ENCODE assay signal across 23 cellular contexts in genomic region chr12:48946206-48946605, GRCh38. TPM values are rescaled to one million over a fixed set of nuclear protein-coding genes. Genes with fewer than 3 reads are reported as not detected.
A peak's percentile ranks its signal among the peaks of the same experiment; 100 is the strongest.
DNase-seq lines count a peak whose midpoint lies in the region; ATAC-seq, FAIRE-seq and TF ChIP-seq lines count a peak whose summit lies in the region.
"Had no signal": no experiment of that assay in that cellular context is flagged by ENCODE, and none has a peak within 500 bp of the region (broad histone marks: within the 10 kb centered on the region; RNA-seq: fewer than 3 reads in every experiment).

No MANE protein-coding gene starts in this region.

- H2AFZ ChIP-seq in HCT116 (ENCODE audit: low read depth, low read length, poor library complexity, severe bottlenecking) (no peak overlapping the region), K562 (ENCODE audit: low read depth, low read length) (no peak overlapping the region), PC-3 (ENCODE audit: low read length) (no peak overlapping the region)

- H3K4me3 ChIP-seq in HCT116 (replicated peaks in 1 of 2; ENCODE audit: low read depth in 1 of 2, low read length in 2 of 2) (no peak overlapping the region), K562 (no peak overlapping the region), PC-3 (ENCODE audit: low read length) (no peak overlapping the region)
- H3K4me3 ChIP-seq: left ventricle myocardium inferior, ovary, Peyer's patch, testis had no signal

- H3K27ac Mint-ChIP-seq in nephron progenitor cell: peak overlapping the region; percentile 25
- H3K27ac Mint-ChIP-seq in effector memory CD8-positive, alpha-beta T cell: peak overlapping the region in 1 of 2 donors; percentile 41
- H3K27ac Mint-ChIP-seq: B cell had no signal

- no peaks in the 10 kb centered on the region for H4K20me1 ChIP-seq in HCT116 (ENCODE audit: insufficient read depth)
- H4K20me1 ChIP-seq in K562 (replicated peaks; ENCODE audit: control insufficient read depth, insufficient read depth, low read length): peaks cover 4% of the 10 kb centered on the region; the same call in 1 of the 2 replicates
- H4K20me1 ChIP-seq in PC-3 (ENCODE audit: low read length): peaks cover 17% of the 10 kb centered on the region; the same call in 1 of the 2 replicates

- RAD21 ChIA-PET in HCT116 (lab: Charles Lee; ENCODE audit: low non-redundant PET in 1 of 2, low total read pairs in 2 of 2, uncharacterized antibody in 2 of 2, unreplicated experiment in 2 of 2): no interaction called here

- H3K79me2 ChIP-seq in HCT116 (ENCODE audit: insufficient read depth, low read length) (peaks cover 89% of the 10 kb centered on the region), K562 (ENCODE audit: control insufficient read depth, insufficient read depth, low read length) (peaks cover 60% of the 10 kb centered on the region), PC-3 (ENCODE audit: low read length) (peaks cover 88% of the 10 kb centered on the region)

- no peak for DNase-seq in HCT116 (ENCODE audit: low read depth, low spot score)
- peak; percentile 12 for DNase-seq in NCI-H2107 (lab: John Stamatoyannopoulos, UW)
- no peak for DNase-seq in K562 (ENCODE audit: extremely low read depth in 1 of 4, low spot score in 3 of 4)
- DNase-seq in nephron progenitor cell: no peak
- no peak for DNase-seq in PC-3
- no peak for DNase-seq in effector memory CD8-positive, alpha-beta T cell
- DNase-seq in amygdala (lab: John Stamatoyannopoulos, UW): no peak
- DNase-seq: activated naive CD4-positive, alpha-beta T cell treated with anti-CD3 and anti-CD28 coated beads, Interleukin-2, amount 50 U/mL, for 16 hours; brain microvascular endothelial cell; effector CD4-positive, alpha-beta T cell; left ventricle myocardium inferior; MM.1S; NCI-H524 treated with DMSO at 0.1 percent for 48 hours; ovary; Peyer's patch; SK-N-SH; stimulated activated CD4-positive, alpha-beta T cell treated with anti-CD3 and anti-CD28 coated beads, Interleukin-2, amount 100 ng/mL, for 24 hours; testis had no signal

- H3K4me1 ChIP-seq in HCT116 (ENCODE audit: control insufficient read depth in 1 of 2, insufficient read depth in 2 of 2, low read length in 2 of 2) (no peaks in the 10 kb centered on the region), K562 (replicated peaks in 1 of 2; ENCODE audit: control insufficient read depth in 2 of 2, insufficient read depth in 2 of 2, low read length in 2 of 2) (peaks cover 4 to 5% of the 10 kb centered on the region in 2 experiments; a peak in 3 of 5 replicates), PC-3 (ENCODE audit: insufficient read depth, low read length) (no peaks in the 10 kb centered on the region)

- CTCF ChIA-PET in HCT116 (lab: Charles Lee) (no interaction called here), K562 (lab: Yijun Ruan, JAX; ENCODE audit: low intra/inter-chr PET ratio) (no interaction called here), PC-3 (lab: Charles Lee) (no interaction called here)

- in situ Hi-C loops in K562 (cut with MboI): no loop called here

- H3K9me3 Mint-ChIP-seq in nephron progenitor cell: no peaks in the 10 kb centered on the region
- H3K9me3 Mint-ChIP-seq in effector memory CD8-positive, alpha-beta T cell: no peaks in the 10 kb centered on the region

- H3K9ac ChIP-seq in HCT116 (ENCODE audit: low read length) (no peak overlapping the region), K562 (ENCODE audit: insufficient read depth in 1 of 2, low read depth in 2 of 2, low read length in 2 of 2) (no peak overlapping the region), PC-3 (ENCODE audit: low read length) (no peak overlapping the region)
- H3K9ac ChIP-seq: SK-N-SH had no signal

- H3K27ac ChIP-seq in HCT116 (ENCODE audit: low read depth, low read length) (no peak overlapping the region), K562 (ENCODE audit: extremely low read depth, low read depth, low read length) (no peak overlapping the region), PC-3 (ENCODE audit: low read length) (no peak overlapping the region)
- H3K27ac ChIP-seq: brain microvascular endothelial cell, left ventricle myocardium inferior, ovary, testis had no signal

- TF ChIP-seq POLR2A in HCT116 (IDR thresholded peaks at IDR 0.05; ENCODE audit: borderline replicate concordance, extremely low read depth, insufficient read depth, insufficient read length) (no peak), K562 (conservative IDR thresholded peaks at IDR 0.05) (no peak)

- ATAC-seq in HCT116 (no peak), K562 (no peak), PC-3 (no peak)
- ATAC-seq in effector memory CD8-positive, alpha-beta T cell (replicated peaks): no peak
- ATAC-seq: HepG2 had no signal

- no peak for TF ChIP-seq EP300 in K562 (IDR thresholded peaks at IDR 0.05; ENCODE audit: low read length)

- H3K36me3 Mint-ChIP-seq in nephron progenitor cell (ENCODE audit: low read depth): peaks cover 17% of the 10 kb centered on the region
- peaks cover 14% of the 10 kb centered on the region for H3K36me3 Mint-ChIP-seq in effector memory CD8-positive, alpha-beta T cell (ENCODE audit: insufficient read depth)

- no peak for TF ChIP-seq RAD21 in HCT116 (IDR thresholded peaks at IDR 0.05; ENCODE audit: low read depth)
- TF ChIP-seq RAD21 in K562 (CRISPR knock-in tag; conservative IDR thresholded peaks at IDR 0.05 in 1 of 2, IDR thresholded peaks at IDR 0.05 in 1 of 2): no peak

- H3K9me1 ChIP-seq in K562 (ENCODE audit: control insufficient read depth, insufficient read depth, low read length): no peaks in the 10 kb centered on the region

- no peaks in the 10 kb centered on the region for H3F3A ChIP-seq in PC-3 (ENCODE audit: low read length, unreplicated experiment)

- no peaks in the 10 kb centered on the region for H3K9me2 ChIP-seq in HCT116 (ENCODE audit: insufficient read depth)
- no peaks in the 10 kb centered on the region for H3K9me2 ChIP-seq in PC-3 (replicated peaks; ENCODE audit: low read length)
- H3K9me2 ChIP-seq: SK-N-SH had no signal

- no peak overlapping the region for H3K4me3 Mint-ChIP-seq in nephron progenitor cell
- no peak overlapping the region for H3K4me3 Mint-ChIP-seq in effector memory CD8-positive, alpha-beta T cell
- H3K4me3 Mint-ChIP-seq: B cell had no signal

- H3K4me2 ChIP-seq in HCT116 (ENCODE audit: low read length) (no peak overlapping the region), K562 (ENCODE audit: insufficient read depth, low read length) (no peak overlapping the region), PC-3 (ENCODE audit: low read length) (no peak overlapping the region)
- H3K4me2 ChIP-seq: SK-N-SH had no signal

- H3K27me3 ChIP-seq in HCT116 (ENCODE audit: insufficient read depth, low read length): no peaks in the 10 kb centered on the region
- no peaks in the 10 kb centered on the region for H3K27me3 ChIP-seq in K562 (ENCODE audit: control insufficient read depth in 2 of 2, insufficient read depth in 2 of 2, low read length in 2 of 2)
- no peaks in the 10 kb centered on the region for H3K27me3 ChIP-seq in PC-3 (ENCODE audit: low read length)
- H3K27me3 ChIP-seq: brain microvascular endothelial cell, ovary, Peyer's patch, testis had no signal

- POLR2A ChIA-PET in HCT116 (lab: Charles Lee): no interaction called here
- POLR2A ChIA-PET in K562 (lab: Yijun Ruan, JAX): interaction anchor here (0.8 to 0.9 kb wide), 2 partner anchors 12 to 15 kb away, joined by 3 read pairs; no protein-coding TSS in a partner anchor
- POLR2A ChIA-PET in PC-3 (lab: Charles Lee; ENCODE audit: unreplicated experiment): no interaction called here

- H3K4me1 Mint-ChIP-seq in nephron progenitor cell: peaks cover 21% of the 10 kb centered on the region
- H3K4me1 Mint-ChIP-seq in effector memory CD8-positive, alpha-beta T cell (ENCODE audit: low read depth in 2 of 2): peaks cover 19 to 20% of the 10 kb centered on the region in 2 donors

- H3K9me3 ChIP-seq in HCT116 (ENCODE audit: control insufficient read depth in 1 of 2, insufficient read depth in 1 of 2, low read depth in 1 of 2, low read length in 2 of 2): no peaks in the 10 kb centered on the region
- H3K9me3 ChIP-seq in K562 (replicated peaks; ENCODE audit: control insufficient read depth, insufficient read depth, low read depth, low read length): no peaks in the 10 kb centered on the region
- no peaks in the 10 kb centered on the region for H3K9me3 ChIP-seq in PC-3 (ENCODE audit: low read length)
- H3K9me3 ChIP-seq: left ventricle myocardium inferior, ovary, Peyer's patch, SK-N-SH, testis had no signal

- H3K27me3 Mint-ChIP-seq in nephron progenitor cell (ENCODE audit: low read depth, poor library complexity): peaks cover 4% of the 10 kb centered on the region
- H3K27me3 Mint-ChIP-seq in effector memory CD8-positive, alpha-beta T cell: no peaks in the 10 kb centered on the region
- H3K27me3 Mint-ChIP-seq: B cell had no signal

- no peak for TF ChIP-seq CTCF in HCT116 (IDR thresholded peaks at IDR 0.05 in 2 of 3, conservative IDR thresholded peaks at IDR 0.05 in 1 of 3; ENCODE audit: borderline replicate concordance in 1 of 3, insufficient read depth in 1 of 3, low read depth in 2 of 3, low read length in 2 of 3)
- no peak for TF ChIP-seq CTCF in K562 (IDR thresholded peaks at IDR 0.05 in 2 of 3, conservative IDR thresholded peaks at IDR 0.05 in 1 of 3; ENCODE audit: insufficient read depth in 2 of 3, low read depth in 1 of 3, low read length in 3 of 3)
- no peak for TF ChIP-seq CTCF in nephron progenitor cell (IDR thresholded peaks at IDR 0.05)
- TF ChIP-seq CTCF in PC-3 (conservative IDR thresholded peaks at IDR 0.05; ENCODE audit: low read depth, low read length): no peak

- intact Hi-C loops in HCT116 (cut with micrococcal nuclease): no loop called here
- intact Hi-C loops in K562 (cut with micrococcal nuclease): no loop called here
- intact Hi-C loops in PC-3 (cut with micrococcal nuclease): no loop called here

- H3K36me3 ChIP-seq in HCT116 (ENCODE audit: control insufficient read depth in 1 of 2, insufficient read depth in 2 of 2, low read length in 2 of 2) (peaks cover 2 to 6% of the 10 kb centered on the region in 2 experiments; a peak in 3 of 4 replicates), K562 (ENCODE audit: control insufficient read depth, insufficient read depth, low read length) (peaks cover 49% of the 10 kb centered on the region; the same call in 1 of the 3 replicates), PC-3 (ENCODE audit: low read depth, low read length) (peaks cover 3% of the 10 kb centered on the region; the same call in 1 of the 2 replicates)
- H3K36me3 ChIP-seq: ovary had no signal

- BruUV-seq in HCT116 (replicated peaks; lab: Mats Ljungman, UMichigan) (TSS peak; percentile 14), K562 (replicated peaks; lab: Mats Ljungman, UMichigan) (TSS peak; percentile 16), PC-3 (replicated peaks; lab: Mats Ljungman, UMichigan) (no TSS peak)

- no peak for FAIRE-seq in K562 (lab: Jason Lieb, UNC)
- FAIRE-seq: GM19239, HepG2 had no signal

RNA-seq across cellular contexts. Expression of gene ARF3, which starts 11.1 kb away (rescaled TPM):
- total RNA-seq in HCT116 (2021; ENCODE audit: unreplicated experiment) (166 TPM), K562 (2014; rRNA removed) (45.8 and 62.4 TPM in 2 replicates), K562 (2014; rRNA removed; fragmentation: Illumina TruSeq; extraction: Trizol) (53.7 and 56.2 TPM in 2 replicates), K562 (2015; rRNA removed; fragmentation: Illumina TruSeq; extraction: Trizol) (64.4 and 64.9 TPM in 2 replicates), K562 (2021) (130 and 132 TPM in 2 replicates), PC-3 (2014; rRNA removed) (85.5 and 93.0 TPM in 2 replicates)
- polyA plus RNA-seq in HCT116 (2012): 126 and 150 TPM in 2 replicates
- 131 and 142 TPM in 2 replicates for total RNA-seq in K562 (2011; cell fraction: chromatin; rRNA removed; ENCODE audit: low replicate concordance)
- total RNA-seq in K562 (2011; cell fraction: nucleolus; rRNA removed): 50.7 and 57.0 TPM in 2 replicates
- total RNA-seq in K562 (2011; cell fraction: nucleoplasm; rRNA removed): 82.6 and 115 TPM in 2 replicates
- polyA plus RNA-seq in K562 (2011; rRNA removed) (126 and 170 TPM in 2 replicates), K562 (2014; fragmentation: Illumina TruSeq; extraction: Trizol) (85.5 and 90.9 TPM in 2 replicates), K562 (2014; fragmentation: Nextera tagmentation; extraction: Ambion mirVana) (1 to 10 TPM; 5.9 to 7.4 TPM), K562 (2014; rRNA removed) (68.6 and 76.7 TPM in 2 replicates)
- 111 and 156 TPM in 2 replicates for polyA plus RNA-seq in K562 (2011; cell fraction: cytosol; rRNA removed)
- 78.0 and 79.8 TPM in 2 replicates for polyA plus RNA-seq in K562 (2011; cell fraction: nucleus; rRNA removed)
- polyA plus RNA-seq in K562 (2012): 85.5 and 106 TPM in 2 replicates
- 136 and 155 TPM in 2 replicates for polyA minus RNA-seq in K562 (2011; rRNA and poly(A)+ RNA removed)
- polyA minus RNA-seq in K562 (2011; cell fraction: cytosol; rRNA and poly(A)+ RNA removed): 46.3 and 59.6 TPM in 2 replicates
- 21.4 and 33.9 TPM in 2 replicates for polyA minus RNA-seq in K562 (2011; cell fraction: nucleus; rRNA and poly(A)+ RNA removed)

RNA-seq across cellular contexts. Expression of gene FKBP11, which starts 20.9 kb away (rescaled TPM):
- total RNA-seq in HCT116 (2021; ENCODE audit: unreplicated experiment) (18.5 TPM), K562 (2014; rRNA removed) (2.3 TPM in 2 replicates), K562 (2014; rRNA removed; fragmentation: Illumina TruSeq; extraction: Trizol) (5.4 and 6.6 TPM in 2 replicates), K562 (2015; rRNA removed; fragmentation: Illumina TruSeq; extraction: Trizol) (5.8 TPM in 2 replicates), K562 (2021) (6.8 and 7.4 TPM in 2 replicates), PC-3 (2014; rRNA removed) (9.7 and 16.4 TPM in 2 replicates)
- polyA plus RNA-seq in HCT116 (2012): 6.8 and 8.0 TPM in 2 replicates
- 49.5 and 66.4 TPM in 2 replicates for total RNA-seq in K562 (2011; cell fraction: chromatin; rRNA removed; ENCODE audit: low replicate concordance)
- total RNA-seq in K562 (2011; cell fraction: nucleolus; rRNA removed): 31.7 and 34.0 TPM in 2 replicates
- total RNA-seq in K562 (2011; cell fraction: nucleoplasm; rRNA removed): 46.3 and 64.2 TPM in 2 replicates
- polyA plus RNA-seq in K562 (2011; rRNA removed) (7.8 and 9.1 TPM in 2 replicates), K562 (2014; fragmentation: Illumina TruSeq; extraction: Trizol) (5.3 and 5.6 TPM in 2 replicates), K562 (2014; fragmentation: Nextera tagmentation; extraction: Ambion mirVana) (1 to 10 TPM; 1.6 to 3.3 TPM), K562 (2014; rRNA removed) (7.4 and 8.2 TPM in 2 replicates)
- 4.4 and 4.5 TPM in 2 replicates for polyA plus RNA-seq in K562 (2011; cell fraction: cytosol; rRNA removed)
- polyA plus RNA-seq in K562 (2011; cell fraction: nucleus; rRNA removed): 24.8 and 36.7 TPM in 2 replicates
- 5.0 and 5.9 TPM in 2 replicates for polyA plus RNA-seq in K562 (2012)
- 7.7 and 7.9 TPM in 2 replicates for polyA minus RNA-seq in K562 (2011; rRNA and poly(A)+ RNA removed)
- polyA minus RNA-seq in K562 (2011; cell fraction: cytosol; rRNA and poly(A)+ RNA removed): 4.7 and 5.7 TPM in 2 replicates
- polyA minus RNA-seq in K562 (2011; cell fraction: nucleus; rRNA and poly(A)+ RNA removed): 8.1 and 10.2 TPM in 2 replicates

RNA-seq across cellular contexts. Expression of gene WNT10B, which starts 25.3 kb away (rescaled TPM):
- total RNA-seq in HCT116 (2021; ENCODE audit: unreplicated experiment): 9.8 TPM
- 5.6 TPM in 2 replicates for polyA plus RNA-seq in HCT116 (2012)
- 2.0 and 6.4 TPM in 2 replicates for total RNA-seq in K562 (2011; cell fraction: chromatin; rRNA removed; ENCODE audit: low replicate concordance)
- 4.9 and 7.2 TPM in 2 replicates for total RNA-seq in K562 (2011; cell fraction: nucleolus; rRNA removed)
- total RNA-seq in K562 (2011; cell fraction: nucleoplasm; rRNA removed): 5.2 and 7.3 TPM in 2 replicates
- 2.1 and 2.4 TPM in 2 replicates for total RNA-seq in K562 (2014; rRNA removed)
- 1.2 and 1.3 TPM in 2 replicates for total RNA-seq in K562 (2014; rRNA removed; fragmentation: Illumina TruSeq; extraction: Trizol)
- total RNA-seq in K562 (2015; rRNA removed; fragmentation: Illumina TruSeq; extraction: Trizol): 0.53 and 0.69 TPM in 2 replicates
- 2.4 and 2.6 TPM in 2 replicates for total RNA-seq in K562 (2021)
- 1.8 and 2.2 TPM in 2 replicates for polyA plus RNA-seq in K562 (2011; rRNA removed)
- polyA plus RNA-seq in K562 (2011; cell fraction: cytosol; rRNA removed): 1.6 and 4.7 TPM in 2 replicates
- 2.0 and 3.0 TPM in 2 replicates for polyA plus RNA-seq in K562 (2011; cell fraction: nucleus; rRNA removed)
- polyA plus RNA-seq in K562 (2012): 0.69 and 1.0 TPM in 2 replicates
- 1.8 and 1.9 TPM in 2 replicates for polyA plus RNA-seq in K562 (2014; fragmentation: Illumina TruSeq; extraction: Trizol)
- under 1 TPM; 0.25 to 0.31 TPM for polyA plus RNA-seq in K562 (2014; fragmentation: Nextera tagmentation; extraction: Ambion mirVana)
- 0.91 and 2.3 TPM in 2 replicates for polyA plus RNA-seq in K562 (2014; rRNA removed)
- polyA minus RNA-seq in K562 (2011; rRNA and poly(A)+ RNA removed): 1.0 and 1.4 TPM in 2 replicates
- 1.2 and 2.3 TPM in 2 replicates for polyA minus RNA-seq in K562 (2011; cell fraction: cytosol; rRNA and poly(A)+ RNA removed)
- 2.0 and 2.6 TPM in 2 replicates for polyA minus RNA-seq in K562 (2011; cell fraction: nucleus; rRNA and poly(A)+ RNA removed)
- 3.7 and 7.4 TPM in 2 replicates for total RNA-seq in PC-3 (2014; rRNA removed)

RNA-seq across cellular contexts. Expression of gene WNT1, which starts 31.9 kb away (rescaled TPM):
- total RNA-seq in HCT116 (2021; ENCODE audit: unreplicated experiment): not detected
- polyA plus RNA-seq in HCT116 (2012): not detected in 2 replicates
- not detected in 2 replicates for total RNA-seq in K562 (2011; cell fraction: chromatin; rRNA removed; ENCODE audit: low replicate concordance)
- total RNA-seq in K562 (2011; cell fraction: nucleolus; rRNA removed): not detected in 2 replicates
- not detected in 2 replicates for total RNA-seq in K562 (2011; cell fraction: nucleoplasm; rRNA removed)
- not detected in 2 replicates for total RNA-seq in K562 (2014; rRNA removed)
- total RNA-seq in K562 (2014; rRNA removed; fragmentation: Illumina TruSeq; extraction: Trizol): not detected in 2 replicates
- total RNA-seq in K562 (2015; rRNA removed; fragmentation: Illumina TruSeq; extraction: Trizol): not detected in 2 replicates
- not detected in 2 replicates for total RNA-seq in K562 (2021)
- polyA plus RNA-seq in K562 (2011; rRNA removed): not detected in 2 replicates
- polyA plus RNA-seq in K562 (2011; cell fraction: cytosol; rRNA removed): not detected in 2 replicates
- not detected in 2 replicates for polyA plus RNA-seq in K562 (2011; cell fraction: nucleus; rRNA removed)
- not detected in 2 replicates for polyA plus RNA-seq in K562 (2012)
- not detected in 2 replicates for polyA plus RNA-seq in K562 (2014; fragmentation: Illumina TruSeq; extraction: Trizol)
- polyA plus RNA-seq in K562 (2014; fragmentation: Nextera tagmentation; extraction: Ambion mirVana): not detected
- 0.38 TPM in 1 of 2 replicates, not detected in the other for polyA plus RNA-seq in K562 (2014; rRNA removed)
- polyA minus RNA-seq in K562 (2011; rRNA and poly(A)+ RNA removed): not detected in 2 replicates
- not detected in 2 replicates for polyA minus RNA-seq in K562 (2011; cell fraction: cytosol; rRNA and poly(A)+ RNA removed)
- not detected in 2 replicates for polyA minus RNA-seq in K562 (2011; cell fraction: nucleus; rRNA and poly(A)+ RNA removed)
- total RNA-seq in PC-3 (2014; rRNA removed): not detected in 2 replicates
- total RNA-seq: B cell, fibroblast of lung, HepG2, left ventricle myocardium inferior, myocyte, ovary, Peyer's patch had no signal
- polyA plus RNA-seq: fibroblast of lung, HepG2, ovary, SK-N-SH had no signal

RNA-seq across cellular contexts. Expression of gene DDN, which starts 53.0 kb away (rescaled TPM):
- total RNA-seq in HCT116 (2021; ENCODE audit: unreplicated experiment) (8.1 TPM), K562 (2014; rRNA removed) (2.5 and 3.6 TPM in 2 replicates), K562 (2014; rRNA removed; fragmentation: Illumina TruSeq; extraction: Trizol) (0.99 and 1.4 TPM in 2 replicates), K562 (2015; rRNA removed; fragmentation: Illumina TruSeq; extraction: Trizol) (2.3 and 2.5 TPM in 2 replicates), K562 (2021) (3.4 and 3.6 TPM in 2 replicates), PC-3 (2014; rRNA removed) (3.5 and 5.6 TPM in 2 replicates)
- polyA plus RNA-seq in HCT116 (2012): 1.7 and 2.8 TPM in 2 replicates
- total RNA-seq in K562 (2011; cell fraction: chromatin; rRNA removed; ENCODE audit: low replicate concordance): 1.2 and 2.3 TPM in 2 replicates
- total RNA-seq in K562 (2011; cell fraction: nucleolus; rRNA removed): 1.7 TPM in 2 replicates
- 0.92 and 1.0 TPM in 2 replicates for total RNA-seq in K562 (2011; cell fraction: nucleoplasm; rRNA removed)
- polyA plus RNA-seq in K562 (2011; rRNA removed) (0.31 and 0.42 TPM in 2 replicates), K562 (2014; fragmentation: Illumina TruSeq; extraction: Trizol) (1.6 and 1.9 TPM in 2 replicates), K562 (2014; fragmentation: Nextera tagmentation; extraction: Ambion mirVana) (under 1 TPM; 0.03 to 0.13 TPM), K562 (2014; rRNA removed) (2.2 and 2.4 TPM in 2 replicates)
- polyA plus RNA-seq in K562 (2011; cell fraction: cytosol; rRNA removed): 0.31 and 0.69 TPM in 2 replicates
- 0.53 and 1.2 TPM in 2 replicates for polyA plus RNA-seq in K562 (2011; cell fraction: nucleus; rRNA removed)
- 0.55 and 1.8 TPM in 2 replicates for polyA plus RNA-seq in K562 (2012)
- 0.24 and 0.70 TPM in 2 replicates for polyA minus RNA-seq in K562 (2011; rRNA and poly(A)+ RNA removed)
- 0.64 and 0.76 TPM in 2 replicates for polyA minus RNA-seq in K562 (2011; cell fraction: cytosol; rRNA and poly(A)+ RNA removed)
- polyA minus RNA-seq in K562 (2011; cell fraction: nucleus; rRNA and poly(A)+ RNA removed): 0.56 and 0.81 TPM in 2 replicates
